Comparison of ENCODE assay signal across 22 cellular contexts in the genomic region with DNA sequence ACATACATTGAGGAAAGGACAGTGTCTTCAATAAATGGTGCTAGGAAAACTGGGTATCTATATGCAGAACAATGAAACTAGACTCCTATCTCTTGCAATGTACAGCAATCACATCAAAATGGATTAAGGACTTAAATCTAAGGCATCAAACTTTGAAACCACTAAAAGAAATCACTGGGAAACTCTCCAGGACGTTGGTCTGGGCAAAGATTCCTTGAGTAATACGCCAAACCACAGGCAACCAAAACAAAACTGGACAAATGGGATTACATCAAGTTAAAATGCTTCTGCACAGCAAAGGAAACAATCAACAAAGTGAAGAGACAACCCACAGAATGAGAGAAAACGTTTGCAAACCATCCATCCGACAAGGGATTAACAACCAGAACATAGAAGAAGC. TPM values are rescaled to one million over a fixed set of nuclear protein-coding genes. Genes with fewer than 3 reads are reported as not detected.
DNase-seq lines count a peak whose midpoint lies in the region; ATAC-seq, FAIRE-seq and TF ChIP-seq lines count a peak whose summit lies in the region.
"Had no signal": no experiment of that assay in that cellular context is flagged by ENCODE, and none has a peak within 500 bp of the region (broad histone marks: within the 10 kb centered on the region; RNA-seq: fewer than 3 reads in every experiment).

No MANE protein-coding gene starts in this region.

- TF ChIP-seq POLR2A in HepG2 (IDR thresholded peaks at IDR 0.05; ENCODE audit: insufficient read depth in 1 of 2, low read depth in 2 of 2, low read length in 2 of 2) (no peak), testis (IDR thresholded peaks at IDR 0.05) (no peak), GM18505 (IDR thresholded peaks at IDR 0.05; ENCODE audit: borderline replicate concordance, extremely low read depth, insufficient read depth, insufficient read length) (no peak)

- intact Hi-C loops in HepG2 (cut with micrococcal nuclease; ENCODE audit: unreplicated experiment) (no loop called here), testis (cut with DNase I; ENCODE audit: low total_unique reads) (no loop called here)

- no peak for FAIRE-seq in HepG2 (lab: Jason Lieb, UNC)
- FAIRE-seq: A549, GM18507 had no signal

- no TSS peak for BruUV-seq in HepG2 (replicated peaks; lab: Mats Ljungman, UMichigan)

- H3K4me3 ChIP-seq in AG04449 (ENCODE audit: low read depth, low read length) (no peak overlapping the region), astrocyte of the cerebellum (ENCODE audit: low read depth, low read length) (no peak overlapping the region), fibroblast of villous mesenchyme (ENCODE audit: low read depth, low read length) (no peak overlapping the region), HepG2 (replicated peaks in 1 of 3; ENCODE audit: insufficient read depth in 1 of 3, low read depth in 2 of 3, low read length in 3 of 3) (no peak overlapping the region), testis (no peak overlapping the region)
- H3K4me3 ChIP-seq: A549, gastroesophageal sphincter, GM23338, transverse colon had no signal

- DNase-seq in AG04449 (ENCODE audit: low read depth, low spot score) (peak; percentile 24), HS-5 (ENCODE audit: low read depth) (peak; percentile 56), astrocyte of the cerebellum (ENCODE audit: low read depth) (peak; percentile 88), fibroblast of villous mesenchyme (ENCODE audit: low read depth) (peak; percentile 83), T1000 (lab: John Stamatoyannopoulos, UW) (no peak), HepG2 (ENCODE audit: low spot score) (no peak), testis (no peak)
- DNase-seq: activated CD4-positive, CD25-positive, alpha-beta regulatory T cell; CD4-positive, alpha-beta T cell; cerebellar nuclear complex; endodermal cell; left colon; NCI-H2107; stimulated activated CD4-positive, alpha-beta T cell treated with anti-CD3 and anti-CD28 coated beads, Interleukin-15, amount 100 ng/mL, for 24 hours; stimulated activated naive CD4-positive, alpha-beta T cell treated with Interleukin-2 at 50 U/mL for 16 hours; T-helper 17 cell; transverse colon had no signal

- TF ChIP-seq CTCF in AG04449 (IDR thresholded peaks at IDR 0.05; ENCODE audit: insufficient read depth, low read length, missing control alignments) (no peak), astrocyte of the cerebellum (IDR thresholded peaks at IDR 0.05; ENCODE audit: low read depth, low read length, missing control alignments) (no peak), fibroblast of villous mesenchyme (IDR thresholded peaks at IDR 0.05; ENCODE audit: insufficient read depth, low read depth, low read length) (no peak), HepG2 (CRISPR knock-in tag; IDR thresholded peaks at IDR 0.05) (no peak), testis (IDR thresholded peaks at IDR 0.05) (no peak)

- in situ Hi-C loops in astrocyte of the cerebellum (cut with HindIII; ENCODE audit: low sequenced_read_pairs), result no loop called here
- in situ Hi-C loops in HepG2 (cut with HindIII; ENCODE audit: extremely low pct_ligation_motif_present, low pct_unique_long_range_greater_than_20kb), result no loop called here

- H3K79me2 ChIP-seq in HepG2 (ENCODE audit: insufficient read depth, low read length), result no peaks in the 10 kb centered on the region

- H3K4me2 ChIP-seq in HepG2 (ENCODE audit: low read depth, low read length), result no peak overlapping the region
- H3K4me2 ChIP-seq: A549, GM23338 had no signal

- H3K9me3 ChIP-seq in HepG2 (ENCODE audit: low read length) (no peaks in the 10 kb centered on the region), testis (no peaks in the 10 kb centered on the region)
- H3K9me3 ChIP-seq: A549, gastroesophageal sphincter, transverse colon had no signal

- no peak overlapping the region for H3K9ac ChIP-seq in HepG2 (ENCODE audit: insufficient read depth, low read depth, low read length)

- 14% methylated on average over 4 of the region's 4 CpGs for WGBS in HepG2 (ENCODE audit: low lambda C conversion rate)
- 74 to 81% methylated on average over 4 of the region's 4 CpGs for WGBS in testis, 2 donors

- POLR2A ChIA-PET in AG04449 (lab: Yijun Ruan, JAX) (no interaction called here), HepG2 (lab: Yijun Ruan, JAX) (no interaction called here)

- H3K27ac ChIP-seq in HepG2 (ENCODE audit: extremely low read length, insufficient read depth, low read length) (no peak overlapping the region), testis (no peak overlapping the region)
- H3K27ac ChIP-seq: A549, gastroesophageal sphincter, transverse colon had no signal

- CTCF ChIA-PET in AG04449 (lab: Yijun Ruan, JAX) (interaction anchor here (1.2 to 1.4 kb wide), 2 partner anchors 14 to 234 kb away, joined by 3 to 4 read pairs; no protein-coding TSS in a partner anchor), HepG2 (lab: Yijun Ruan, JAX; ENCODE audit: low intra/inter-chr PET ratio, low total read pairs) (no interaction called here)

- H2AFZ ChIP-seq in HepG2 (ENCODE audit: low read length), result no peak overlapping the region
- H2AFZ ChIP-seq: GM23338 had no signal

- H3K4me1 ChIP-seq in HepG2 (ENCODE audit: insufficient read depth, low read length) (no peaks in the 10 kb centered on the region), testis (no peaks in the 10 kb centered on the region)
- H3K4me1 ChIP-seq: A549, gastroesophageal sphincter, transverse colon had no signal

- H3K27me3 ChIP-seq in HepG2 (ENCODE audit: control insufficient read depth in 1 of 2, insufficient read depth in 2 of 2, low read length in 2 of 2) (0 out of 5 replicates have a peak, but pooled peaks cover 0 to 5% of the 10 kb centered on the region in 2 experiments), testis (no peaks in the 10 kb centered on the region)
- H3K27me3 ChIP-seq: transverse colon had no signal

- TF ChIP-seq RAD21 in HepG2 (CRISPR knock-in tag; IDR thresholded peaks at IDR 0.05), result no peak

- TF ChIP-seq EP300 in HepG2 (IDR thresholded peaks at IDR 0.05; ENCODE audit: low read depth in 2 of 2, low read length in 2 of 2), result no peak
- no peak for TF ChIP-seq EP300 in HepG2 (CRISPR knock-in tag; IDR thresholded peaks at IDR 0.05; ENCODE audit: borderline replicate concordance)

- H4K20me1 ChIP-seq in HepG2 (ENCODE audit: insufficient read depth, low read length), result no peaks in the 10 kb centered on the region

- H3K36me3 ChIP-seq in HepG2 (replicated peaks in 1 of 2; ENCODE audit: control insufficient read depth in 1 of 2, insufficient read depth in 2 of 2, low read length in 2 of 2), result no peaks in the 10 kb centered on the region
- no peaks in the 10 kb centered on the region for H3K36me3 ChIP-seq in testis (ENCODE audit: low read depth, missing control alignments)
- H3K36me3 ChIP-seq: gastroesophageal sphincter, transverse colon had no signal

- ATAC-seq in HepG2 (no peak), GM18505 (IDR thresholded peaks at IDR 0.05; ENCODE audit: unreplicated experiment) (no peak)
- ATAC-seq: A549, gastroesophageal sphincter, GM23338, left colon, T-helper 17 cell had no signal

RNA-seq across cellular contexts. Expression of a gene that starts 14.5 kb away (rescaled TPM):
- total RNA-seq in fibroblast of villous mesenchyme, result under 0.01 TPM in 2 replicates
- total RNA-seq in HepG2 (2016; rRNA removed; fragmentation: Illumina TruSeq; extraction: Trizol), result 0.07 TPM in 1 of 2 replicates, not detected in the other
- not detected in 2 replicates for total RNA-seq in HepG2 (2016; cell fraction: cytosol; rRNA removed; fragmentation: Illumina TruSeq; extraction: Trizol; ENCODE audit: low read depth)
- total RNA-seq in HepG2 (2016; cell fraction: insoluble cytoplasmic fraction; rRNA removed; fragmentation: Illumina TruSeq; extraction: Trizol), result 0.04 TPM in 1 of 2 replicates, not detected in the other
- total RNA-seq in HepG2 (2016; cell fraction: membrane; rRNA removed; fragmentation: Illumina TruSeq; extraction: Trizol), result not detected in 2 replicates
- total RNA-seq in HepG2 (2016; cell fraction: nucleus; rRNA removed; fragmentation: Illumina TruSeq; extraction: Trizol), result 0.09 TPM in 1 of 2 replicates, not detected in the other
- polyA plus RNA-seq in HepG2 (2011; rRNA removed), result 0.04 TPM in 2 replicates
- polyA plus RNA-seq in HepG2 (2011; cell fraction: cytosol; rRNA removed), result 0.03 TPM in 1 of 2 replicates, not detected in the other
- polyA plus RNA-seq in HepG2 (2011; cell fraction: nucleus; rRNA removed), result not detected in 2 replicates
- 0.12 and 0.23 TPM in 2 replicates for polyA plus RNA-seq in HepG2 (2012)
- not detected in 2 replicates for polyA plus RNA-seq in HepG2 (2016; cell fraction: cytosol; fragmentation: Illumina TruSeq; extraction: Trizol; ENCODE audit: low read depth)
- 0.12 and 0.13 TPM in 2 replicates for polyA plus RNA-seq in HepG2 (2016; cell fraction: insoluble cytoplasmic fraction; fragmentation: Illumina TruSeq; extraction: Trizol; ENCODE audit: low read depth)
- polyA plus RNA-seq in HepG2 (2016; cell fraction: membrane; fragmentation: Illumina TruSeq; extraction: Trizol; ENCODE audit: low read depth), result 0.08 TPM in 1 of 2 replicates, not detected in the other
- 0.44 TPM in 1 of 2 replicates, not detected in the other for polyA plus RNA-seq in HepG2 (2016; cell fraction: nucleus; fragmentation: Illumina TruSeq; extraction: Trizol; ENCODE audit: insufficient read depth, low read depth)
- polyA minus RNA-seq in HepG2 (2011; rRNA and poly(A)+ RNA removed; ENCODE audit: low replicate concordance), result not detected in 2 replicates
- not detected in 2 replicates for polyA minus RNA-seq in HepG2 (2011; cell fraction: cytosol; rRNA and poly(A)+ RNA removed)
- not detected in 2 replicates for polyA minus RNA-seq in HepG2 (2011; cell fraction: nucleus; rRNA and poly(A)+ RNA removed)
- total RNA-seq in testis, result 10 to 100 TPM; 10.1 to 16.3 TPM
- polyA plus RNA-seq in testis (ENCODE audit: insufficient read depth, low read depth, low replicate concordance), result 52.6 TPM

RNA-seq across cellular contexts. Expression of a gene that starts 48.8 kb away (rescaled TPM):
- total RNA-seq in fibroblast of villous mesenchyme (11.6 and 14.7 TPM in 2 replicates), HepG2 (2016; rRNA removed; fragmentation: Illumina TruSeq; extraction: Trizol) (30.1 and 34.7 TPM in 2 replicates), testis (10 to 100 TPM; 35.9 to 37.8 TPM)
- 11.7 and 14.0 TPM in 2 replicates for total RNA-seq in HepG2 (2016; cell fraction: cytosol; rRNA removed; fragmentation: Illumina TruSeq; extraction: Trizol; ENCODE audit: low read depth)
- total RNA-seq in HepG2 (2016; cell fraction: insoluble cytoplasmic fraction; rRNA removed; fragmentation: Illumina TruSeq; extraction: Trizol), result 32.3 TPM in 2 replicates
- 14.1 and 14.5 TPM in 2 replicates for total RNA-seq in HepG2 (2016; cell fraction: membrane; rRNA removed; fragmentation: Illumina TruSeq; extraction: Trizol)
- total RNA-seq in HepG2 (2016; cell fraction: nucleus; rRNA removed; fragmentation: Illumina TruSeq; extraction: Trizol), result 21.7 and 28.0 TPM in 2 replicates
- polyA plus RNA-seq in HepG2 (2011; rRNA removed) (9.8 and 11.7 TPM in 2 replicates), testis (ENCODE audit: insufficient read depth, low read depth, low replicate concordance) (22.7 TPM)
- polyA plus RNA-seq in HepG2 (2011; cell fraction: cytosol; rRNA removed), result 9.4 and 9.6 TPM in 2 replicates
- polyA plus RNA-seq in HepG2 (2011; cell fraction: nucleus; rRNA removed), result 10.8 and 12.3 TPM in 2 replicates
- 12.0 and 19.1 TPM in 2 replicates for polyA plus RNA-seq in HepG2 (2012)
- 4.4 and 4.8 TPM in 2 replicates for polyA plus RNA-seq in HepG2 (2016; cell fraction: cytosol; fragmentation: Illumina TruSeq; extraction: Trizol; ENCODE audit: low read depth)
- 29.2 and 34.5 TPM in 2 replicates for polyA plus RNA-seq in HepG2 (2016; cell fraction: insoluble cytoplasmic fraction; fragmentation: Illumina TruSeq; extraction: Trizol; ENCODE audit: low read depth)
- 8.8 and 8.9 TPM in 2 replicates for polyA plus RNA-seq in HepG2 (2016; cell fraction: membrane; fragmentation: Illumina TruSeq; extraction: Trizol; ENCODE audit: low read depth)
- polyA plus RNA-seq in HepG2 (2016; cell fraction: nucleus; fragmentation: Illumina TruSeq; extraction: Trizol; ENCODE audit: insufficient read depth, low read depth), result 28.1 and 28.7 TPM in 2 replicates
- polyA minus RNA-seq in HepG2 (2011; rRNA and poly(A)+ RNA removed; ENCODE audit: low replicate concordance), result 15.9 and 19.4 TPM in 2 replicates
- 10.0 and 11.5 TPM in 2 replicates for polyA minus RNA-seq in HepG2 (2011; cell fraction: cytosol; rRNA and poly(A)+ RNA removed)
- 26.1 and 31.3 TPM in 2 replicates for polyA minus RNA-seq in HepG2 (2011; cell fraction: nucleus; rRNA and poly(A)+ RNA removed)

Comparison
In these comparisons a context has a peak if more than half of its experiments do, and no peak if none do; other contexts are left out.
1. DNase-seq: peak in AG04449 (single experiment), HS-5 (single experiment), astrocyte of the cerebellum (single experiment) and fibroblast of villous mesenchyme (single experiment); none in T1000 (single experiment), HepG2 (single experiment) and testis (single experiment).
2. RNA of a gene that starts 14.5 kb away (total RNA-seq): 10.1 to 16.3 TPM in testis; 0.04 to 0.09 TPM in HepG2 and under 0.01 TPM in fibroblast of villous mesenchyme; every median in the first group is over 10 times any median in the second.